Comparison of ENCODE assay signal across 28 cellular contexts in the genomic region with DNA sequence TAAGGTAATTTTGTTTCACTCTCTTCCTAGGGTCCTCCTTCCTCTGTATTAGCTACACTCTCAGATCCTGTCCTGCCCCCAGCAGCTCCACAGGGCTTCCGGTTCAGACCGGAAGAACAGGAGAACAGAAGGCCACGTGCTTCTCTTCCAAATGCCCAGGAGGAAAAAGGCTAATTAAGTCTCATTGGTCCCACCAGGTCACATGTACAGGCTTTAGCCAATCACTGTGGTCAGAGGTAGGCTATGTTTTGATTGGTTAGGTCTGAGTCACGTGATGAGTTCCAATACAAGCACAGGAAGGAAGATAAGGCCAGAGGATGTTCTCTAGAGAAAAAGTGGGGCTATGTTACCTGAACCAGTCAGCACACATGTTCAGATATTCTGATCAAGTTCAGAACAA.
DNase-seq lines count a peak whose midpoint lies in the region; ATAC-seq, FAIRE-seq and TF ChIP-seq lines count a peak whose summit lies in the region.
"Had no signal": no experiment of that assay in that cellular context is flagged by ENCODE, and none has a peak within 500 bp of the region (broad histone marks: within the 10 kb centered on the region; RNA-seq: fewer than 3 reads in every experiment).

No MANE protein-coding gene starts in this region.

- H3K27ac ChIP-seq in GM12878 (ENCODE audit: control insufficient read depth, insufficient read depth), result no peak overlapping the region
- H3K27ac ChIP-seq: body of pancreas, ovary, transverse colon had no signal

- DNase-seq in stimulated activated naive CD8-positive, alpha-beta T cell treated with anti-CD3 and anti-CD28 coated beads, Interleukin-15, Interleukin-2, amounts not matched to agents 100 U/mL and 50 U/mL, for 24 hours, result no peak
- DNase-seq in NAMALWA (ENCODE audit: low spot score) (peak; percentile 82), GM12878 (ENCODE audit: low read depth, low spot score) (no peak), left colon (no peak), NCI-H526 treated with DMSO at 0.1 percent for 48 hours (lab: John Stamatoyannopoulos, UW) (no peak)
- no peak for DNase-seq in effector memory CD8-positive, alpha-beta T cell
- DNase-seq: activated CD4-positive, alpha-beta T cell treated with anti-CD3 and anti-CD28 coated beads, Interleukin-2, amount 50 U/mL, for 48 hours; activated naive CD8-positive, alpha-beta T cell treated with anti-CD3 and anti-CD28 coated beads for 36 hours; activated T-cell treated with anti-CD3 and anti-CD28 coated beads, Interleukin-2, amount 50 U/mL, for 24 hours; cortex of kidney; GOT3; hypothalamus; MG63; naive B cell; NCI-H1694 treated with DMSO at 0.1 percent for 48 hours; NCI-H226; NK-92 treated with Interleukin-12 subunit alpha and Interleukin-12 subunit beta, amount 100 ng/mL, for 24 hours; ovary; RPMI8226; stimulated activated naive CD4-positive, alpha-beta T cell; transverse colon had no signal

- H3K4me2 ChIP-seq in GM12878 (ENCODE audit: control insufficient read depth, insufficient read depth), result no peak overlapping the region

- H3K9me3 ChIP-seq in GM12878 (replicated peaks; ENCODE audit: control insufficient read depth, insufficient read depth, low read length), result no peaks in the 10 kb centered on the region
- H3K9me3 ChIP-seq: body of pancreas, Caco-2, ovary, transverse colon had no signal

- TF ChIP-seq RAD21 in GM12878 (IDR thresholded peaks at IDR 0.05; ENCODE audit: insufficient read depth, low read depth, low read length), result no peak

- no peak for TF ChIP-seq EP300 in GM12878 (IDR thresholded peaks at IDR 0.05; ENCODE audit: borderline replicate concordance in 1 of 2, control insufficient read depth in 1 of 2, low read depth in 2 of 2, low read length in 2 of 2)

- FAIRE-seq in GM12878 (lab: Jason Lieb, UNC), result no peak
- FAIRE-seq: GM19239, keratinocyte had no signal

- SMC1A ChIA-PET in GM12878 (lab: Charles Lee; ENCODE audit: uncharacterized antibody, unreplicated experiment), result no interaction called here

- intact Hi-C loops in GM12878 (cut with micrococcal nuclease; ENCODE audit: unreplicated experiment), result no loop called here
- intact Hi-C loops in left colon (cut with DNase I, micrococcal nuclease), result no loop called here

- no peaks in the 10 kb centered on the region for H3K79me2 ChIP-seq in GM12878 (ENCODE audit: control insufficient read depth, insufficient read depth, low read length)

- no peak overlapping the region for H3K9ac ChIP-seq in GM12878 (ENCODE audit: control insufficient read depth, insufficient read depth, low read length)

- no peak overlapping the region for H3K4me3 ChIP-seq in GM12878
- H3K4me3 ChIP-seq: body of pancreas, MG63, ovary, transverse colon had no signal

- in situ Hi-C loops in GM12878 (cut with MboI), result no loop called here

- no peaks in the 10 kb centered on the region for H3K36me3 Mint-ChIP-seq in stimulated activated naive CD8-positive, alpha-beta T cell treated with anti-CD3 and anti-CD28 coated beads, Interleukin-15, Interleukin-2, amounts not matched to agents 100 ng/mL and 50 ng/mL, for 24 hours (ENCODE audit: low read depth)
- peaks cover 3% of the 10 kb centered on the region for H3K36me3 Mint-ChIP-seq in effector memory CD8-positive, alpha-beta T cell (ENCODE audit: insufficient read depth)
- H3K36me3 Mint-ChIP-seq: naive B cell had no signal

- peaks cover 4% of the 10 kb centered on the region for H3K9me3 Mint-ChIP-seq in stimulated activated naive CD8-positive, alpha-beta T cell treated with anti-CD3 and anti-CD28 coated beads, Interleukin-15, Interleukin-2, amounts not matched to agents 100 ng/mL and 50 ng/mL, for 24 hours
- H3K9me3 Mint-ChIP-seq in effector memory CD8-positive, alpha-beta T cell, result no peaks in the 10 kb centered on the region

- peaks cover 4% of the 10 kb centered on the region for H3K27me3 Mint-ChIP-seq in stimulated activated naive CD8-positive, alpha-beta T cell treated with anti-CD3 and anti-CD28 coated beads, Interleukin-15, Interleukin-2, amounts not matched to agents 100 ng/mL and 50 ng/mL, for 24 hours
- H3K27me3 Mint-ChIP-seq in effector memory CD8-positive, alpha-beta T cell, result peaks cover 21 to 45% of the 10 kb centered on the region in 2 donors

- no peaks in the 10 kb centered on the region for H3K36me3 ChIP-seq in GM12878 (ENCODE audit: control insufficient read depth in 2 of 2, insufficient read depth in 2 of 2, low read length in 1 of 2)
- H3K36me3 ChIP-seq: MG63, ovary, transverse colon had no signal

- CTCF ChIA-PET in GM12878 (lab: Yijun Ruan, JAX), result no interaction called here

- peak overlapping the region; percentile 45 for H3K27ac Mint-ChIP-seq in stimulated activated naive CD8-positive, alpha-beta T cell treated with anti-CD3 and anti-CD28 coated beads, Interleukin-15, Interleukin-2, amounts not matched to agents 100 ng/mL and 50 ng/mL, for 24 hours
- no peak overlapping the region for H3K27ac Mint-ChIP-seq in effector memory CD8-positive, alpha-beta T cell
- H3K27ac Mint-ChIP-seq: activated naive CD8-positive, alpha-beta T cell treated with anti-CD3 and anti-CD28 coated beads for 36 hours; activated T-cell treated with anti-CD3 and anti-CD28 coated beads, Interleukin-2, amount 50 U/mL, for 24 hours; B cell had no signal

- no peak overlapping the region for H3K4me3 Mint-ChIP-seq in stimulated activated naive CD8-positive, alpha-beta T cell treated with anti-CD3 and anti-CD28 coated beads, Interleukin-15, Interleukin-2, amounts not matched to agents 100 ng/mL and 50 ng/mL, for 24 hours
- no peak overlapping the region for H3K4me3 Mint-ChIP-seq in effector memory CD8-positive, alpha-beta T cell
- H3K4me3 Mint-ChIP-seq: activated naive CD8-positive, alpha-beta T cell treated with anti-CD3 and anti-CD28 coated beads for 36 hours; activated T-cell treated with anti-CD3 and anti-CD28 coated beads, Interleukin-2, amount 50 U/mL, for 24 hours; B cell had no signal

- WGBS in GM12878 (ENCODE audit: insufficient coverage, insufficient replicate concordance, low lambda C conversion rate, missing lambda C conversion rate), result 64% methylated on average over 4 of the region's 4 CpGs

- TF ChIP-seq CTCF in GM12878 (IDR thresholded peaks at IDR 0.05 in 2 of 3, conservative IDR thresholded peaks at IDR 0.05 in 1 of 3; ENCODE audit: control insufficient read depth in 2 of 3, extremely low read depth in 1 of 3, insufficient read depth in 1 of 3, low read depth in 3 of 3, low read length in 3 of 3), result no peak

- RAD21 ChIA-PET in GM12878 (lab: Charles Lee; ENCODE audit: unreplicated experiment), result no interaction called here

- H4K20me1 ChIP-seq in GM12878 (ENCODE audit: control insufficient read depth, insufficient read depth), result no peaks in the 10 kb centered on the region

- H2AFZ ChIP-seq in GM12878 (ENCODE audit: control insufficient read depth, low read depth, low read length), result no peak overlapping the region

- POLR2A ChIA-PET in GM12878 (lab: Charles Lee), result interaction anchor here (0.5 kb wide), 1 partner anchor 134 kb away, joined by 5 read pairs; no protein-coding TSS in a partner anchor

- H3K4me1 ChIP-seq in GM12878 (ENCODE audit: control insufficient read depth, insufficient read depth, low read length), result peaks cover 3% of the 10 kb centered on the region; the same call in 1 of the 2 replicates
- H3K4me1 ChIP-seq: body of pancreas, Caco-2, transverse colon had no signal

- H3K4me1 Mint-ChIP-seq in stimulated activated naive CD8-positive, alpha-beta T cell treated with anti-CD3 and anti-CD28 coated beads, Interleukin-15, Interleukin-2, amounts not matched to agents 100 ng/mL and 50 ng/mL, for 24 hours (ENCODE audit: low read depth), result peaks cover 23% of the 10 kb centered on the region
- H3K4me1 Mint-ChIP-seq in effector memory CD8-positive, alpha-beta T cell (ENCODE audit: low read depth in 2 of 2), result no peaks in the 10 kb centered on the region
- H3K4me1 Mint-ChIP-seq: naive B cell had no signal

- H3K27me3 ChIP-seq in GM12878 (replicated peaks in 1 of 2; ENCODE audit: control insufficient read depth in 2 of 2, insufficient read depth in 2 of 2, low read length in 1 of 2), result no peaks in the 10 kb centered on the region
- H3K27me3 ChIP-seq: body of pancreas, ovary, transverse colon had no signal

- no peak for TF ChIP-seq POLR2A in GM12878 (IDR thresholded peaks at IDR 0.05; ENCODE audit: low read depth, low read length)

- ATAC-seq in stimulated activated naive CD8-positive, alpha-beta T cell treated with anti-CD3 and anti-CD28 coated beads, Interleukin-15, Interleukin-2, amounts not matched to agents 100 U/mL and 50 U/mL, for 24 hours, result no peak
- no peak for ATAC-seq in GM12878
- no peak for ATAC-seq in GM21717 (IDR thresholded peaks at IDR 0.05; ENCODE audit: unreplicated experiment)
- ATAC-seq in left colon, result no peak
- no peak for ATAC-seq in effector memory CD8-positive, alpha-beta T cell (replicated peaks)
- ATAC-seq: body of pancreas had no signal

- BruUV-seq in GM12878 (replicated peaks; lab: Mats Ljungman, UMichigan), result no TSS peak

TF ChIP-seq in GM12878, 131 proteins besides CTCF, POLR2A, EP300 and RAD21 (continues in another document):
- peak in 1 of 2 experiments; percentile 13; a peak in 1 of 4 replicates for TF ChIP-seq BHLHE40 (IDR thresholded peaks at IDR 0.05; ENCODE audit: borderline replicate concordance in 1 of 2, low read depth in 2 of 2, low read length in 1 of 2)
- no peak for TF ChIP-seq LARP7 (IDR thresholded peaks at IDR 0.05)
- no peak for TF ChIP-seq MTA3 (IDR thresholded peaks at IDR 0.05; ENCODE audit: borderline replicate concordance, low read length)
